ENCODE assay signal across 19 cellular contexts in genomic region chr1:28194326-28195035, GRCh38. TPM values are rescaled to one million over a fixed set of nuclear protein-coding genes. Genes with fewer than 3 reads are reported as not detected.
A peak's percentile ranks its signal among the peaks of the same experiment; 100 is the strongest.
DNase-seq lines count a peak whose midpoint lies in the region; ATAC-seq and TF ChIP-seq lines count a peak whose summit lies in the region.
"Had no signal": no experiment of that assay in that cellular context is flagged by ENCODE, and none has a peak within 500 bp of the region (broad histone marks: within the 10 kb centered on the region; RNA-seq: fewer than 3 reads in every experiment).

No MANE protein-coding gene starts in this region.

- H4K91ac ChIP-seq in neuronal stem cell (ENCODE audit: low read depth, low read length, poor library complexity), result no peak overlapping the region

- peaks cover 2 to 4% of the 10 kb centered on the region in 2 donors for H3K9me3 Mint-ChIP-seq in stimulated activated naive B cell treated with anti-CD40 and anti-IgM and Interleukin-4, amounts not matched to agents 10 μg/mL and 1 μg/mL and 100 μg/mL, for 72 hours
- H3K9me3 Mint-ChIP-seq: HFFc6 had no signal

- H3K4me2 ChIP-seq in neuronal stem cell (ENCODE audit: insufficient read depth, low read length, poor library complexity, severe bottlenecking) (no peak overlapping the region), MM.1S (ENCODE audit: low read depth, low read length) (no peak overlapping the region)

- 53 to 80% methylated on average over 5 to 6 of the region's 8 CpGs for WGBS in esophagus squamous epithelium, 2 donors
- no CpG with 5 or more reads among the region's 8 CpGs for WGBS in neuronal stem cell (ENCODE audit: extremely low coverage in 2 of 2, insufficient read length in 2 of 2, insufficient replicate concordance in 1 of 2), 2 donors

- H3K18ac ChIP-seq in neuronal stem cell (ENCODE audit: low read length), result no peak overlapping the region

- H3K79me2 ChIP-seq in MM.1S (ENCODE audit: low read length), result no peaks in the 10 kb centered on the region

- no peaks in the 10 kb centered on the region for H3K79me1 ChIP-seq in neuronal stem cell (ENCODE audit: low read depth, low read length)

- no peaks in the 10 kb centered on the region for H3K9me2 ChIP-seq in MM.1S (replicated peaks; ENCODE audit: insufficient read depth, low read length)

- H3K27ac Mint-ChIP-seq in stimulated activated naive B cell treated with anti-CD40 and anti-IgM and Interleukin-4, amounts not matched to agents 10 μg/mL and 1 μg/mL and 100 μg/mL, for 72 hours, result no peak overlapping the region
- H3K27ac Mint-ChIP-seq: HFFc6 had no signal

- H3K4ac ChIP-seq in neuronal stem cell (ENCODE audit: low read length), result no peak overlapping the region

- H2BK5ac ChIP-seq in neuronal stem cell (ENCODE audit: low read length), result no peak overlapping the region

- intact Hi-C loops in esophagus squamous epithelium (cut with DNase I), result loop anchor here (5.0 kb wide), 1 partner anchor 102 kb away; no protein-coding TSS in a partner anchor

- no peak overlapping the region for H3K4me3 ChIP-seq in NT2/D1 (ENCODE audit: insufficient read length, low read depth)
- H3K4me3 ChIP-seq in esophagus squamous epithelium, result no peak overlapping the region
- H3K4me3 ChIP-seq in neuronal stem cell (ENCODE audit: low read length in 2 of 2), result no peak overlapping the region
- no peak overlapping the region for H3K4me3 ChIP-seq in MM.1S (ENCODE audit: low read length)
- H3K4me3 ChIP-seq: K562 had no signal

- no peaks in the 10 kb centered on the region for H3K27me3 Mint-ChIP-seq in stimulated activated naive B cell treated with anti-CD40 and anti-IgM and Interleukin-4, amounts not matched to agents 10 μg/mL and 1 μg/mL and 100 μg/mL, for 72 hours

- H3K27me3 ChIP-seq in NT2/D1 (ENCODE audit: insufficient read depth, insufficient read length), result no peaks in the 10 kb centered on the region
- no peaks in the 10 kb centered on the region for H3K27me3 ChIP-seq in esophagus squamous epithelium
- no peaks in the 10 kb centered on the region for H3K27me3 ChIP-seq in neuronal stem cell (ENCODE audit: control insufficient read depth in 3 of 3, insufficient read depth in 3 of 3, low read depth in 1 of 3, low read length in 3 of 3)
- no peaks in the 10 kb centered on the region for H3K27me3 ChIP-seq in MM.1S (replicated peaks; ENCODE audit: insufficient read depth, low read length)

- H4K20me1 ChIP-seq in MM.1S (ENCODE audit: insufficient read depth, low read length), result no peaks in the 10 kb centered on the region

- H3F3A ChIP-seq in MM.1S (ENCODE audit: insufficient read depth, low read length), result no peaks in the 10 kb centered on the region

- H3K4me1 Mint-ChIP-seq in stimulated activated naive B cell treated with anti-CD40 and anti-IgM and Interleukin-4, amounts not matched to agents 10 μg/mL and 1 μg/mL and 100 μg/mL, for 72 hours, result peaks cover 16 to 25% of the 10 kb centered on the region in 2 donors

- TF ChIP-seq CTCF in esophagus squamous epithelium (IDR thresholded peaks at IDR 0.05) (no peak), MM.1S (IDR thresholded peaks at IDR 0.05; ENCODE audit: low read length) (no peak)

- no peak overlapping the region for H3K14ac ChIP-seq in neuronal stem cell (ENCODE audit: low read length)

- DNase-seq in NCI-H82 (lab: John Stamatoyannopoulos, UW) (peak; percentile 17), NCI-H82 treated with DMSO at 0.1 percent for 48 hours (lab: John Stamatoyannopoulos, UW; ENCODE audit: unreplicated experiment) (no peak), NT2/D1 (ENCODE audit: low read depth, low spot score) (no peak), esophagus squamous epithelium (lab: John Stamatoyannopoulos, UW) (no peak), neuronal stem cell (ENCODE audit: low spot score) (no peak), MM.1S (no peak), globus pallidus (ENCODE audit: low spot score) (no peak)
- no peak for DNase-seq in stimulated activated naive B cell treated with anti-CD40 and anti-IgM and Interleukin-4, amounts not matched to agents 10 μg/mL and 1 μg/mL and 100 μg/mL, for 72 hours
- DNase-seq: C1 segment of cervical spinal cord, DMS 273 treated with DMSO at 0.1 percent for 48 hours, GOT3, HFFc6, NCI-H1092, NCI-H1694, NCI-H345, NCI-H69, RPMI8226 had no signal

- no peak overlapping the region for H2BK15ac ChIP-seq in neuronal stem cell (ENCODE audit: low read length)

- peaks cover 28% of the 10 kb centered on the region for H3K4me1 ChIP-seq in NT2/D1 (ENCODE audit: insufficient read depth, insufficient read length)
- H3K4me1 ChIP-seq in esophagus squamous epithelium, result peaks cover 22 to 77% (median 23%) of the 10 kb centered on the region in 3 donors
- H3K4me1 ChIP-seq in neuronal stem cell (ENCODE audit: control insufficient read depth in 2 of 2, insufficient read depth in 1 of 2, low read depth in 1 of 2, low read length in 2 of 2), result peaks cover 0 to 14% of the 10 kb centered on the region in 2 donors
- peaks cover 13% of the 10 kb centered on the region for H3K4me1 ChIP-seq in MM.1S (ENCODE audit: low read length)

- H3K9ac ChIP-seq in NT2/D1 (ENCODE audit: insufficient read length, low read depth) (peak overlapping the region; percentile 37), neuronal stem cell (ENCODE audit: low read depth, low read length, poor library complexity) (no peak overlapping the region), MM.1S (ENCODE audit: low read length) (no peak overlapping the region)

- H4K8ac ChIP-seq in neuronal stem cell (ENCODE audit: low read depth, low read length), result no peak overlapping the region

- H3K36me3 Mint-ChIP-seq in stimulated activated naive B cell treated with anti-CD40 and anti-IgM and Interleukin-4, amounts not matched to agents 10 μg/mL and 1 μg/mL and 100 μg/mL, for 72 hours, result peaks cover 31 to 33% of the 10 kb centered on the region in 2 donors

- H3K27ac ChIP-seq in esophagus squamous epithelium (peak overlapping the region; percentile 51 to 73 (median 66)), neuronal stem cell (replicated peaks; ENCODE audit: low read length) (no peak overlapping the region), MM.1S (ENCODE audit: low read length) (no peak overlapping the region)
- H3K27ac ChIP-seq: 22Rv1 had no signal

- no peaks in the 10 kb centered on the region for H3K9me3 ChIP-seq in NT2/D1 (ENCODE audit: insufficient read depth, low read length)
- H3K9me3 ChIP-seq in esophagus squamous epithelium, result no peaks in the 10 kb centered on the region
- no peaks in the 10 kb centered on the region for H3K9me3 ChIP-seq in neuronal stem cell (replicated peaks in 1 of 2; ENCODE audit: control insufficient read depth in 2 of 2, insufficient read depth in 1 of 2, low read depth in 1 of 2, low read length in 2 of 2)
- no peaks in the 10 kb centered on the region for H3K9me3 ChIP-seq in MM.1S (replicated peaks; ENCODE audit: insufficient read depth, low read length)

- H2AFZ ChIP-seq in neuronal stem cell (ENCODE audit: low read length) (no peak overlapping the region), MM.1S (ENCODE audit: low read length) (no peak overlapping the region)

- H3K23ac ChIP-seq in neuronal stem cell (ENCODE audit: low read depth, low read length, poor library complexity), result no peak overlapping the region

- no peak overlapping the region for H2AK5ac ChIP-seq in neuronal stem cell (ENCODE audit: low read depth, low read length)

- no peak for ATAC-seq in stimulated activated naive B cell treated with anti-CD40 and anti-IgM and Interleukin-4, amounts not matched to agents 10 μg/mL and 1 μg/mL and 100 μg/mL, for 72 hours (replicated peaks)
- ATAC-seq: K562 had no signal

- no peak for TF ChIP-seq POLR2A in esophagus squamous epithelium (IDR thresholded peaks at IDR 0.05)

- H2BK12ac ChIP-seq in neuronal stem cell (ENCODE audit: low read length), result peak overlapping the region; percentile 42

- H2BK120ac ChIP-seq in neuronal stem cell (ENCODE audit: low read depth, low read length), result no peak overlapping the region

- H3K36me3 ChIP-seq in NT2/D1 (ENCODE audit: insufficient read depth, insufficient read length, low read length) (peaks cover 25% of the 10 kb centered on the region), esophagus squamous epithelium (peaks cover 2 to 21% (median 8%) of the 10 kb centered on the region in 3 donors), neuronal stem cell (replicated peaks in 1 of 2; ENCODE audit: control insufficient read depth in 2 of 2, insufficient read depth in 2 of 2, low read length in 2 of 2) (peaks cover 5 to 10% of the 10 kb centered on the region in 2 donors), MM.1S (replicated peaks; ENCODE audit: insufficient read depth, low read length) (0 out of 2 replicates have a peak, but pooled peaks cover 4% of the 10 kb centered on the region)

- H3K4me3 Mint-ChIP-seq in stimulated activated naive B cell treated with anti-CD40 and anti-IgM and Interleukin-4, amounts not matched to agents 10 μg/mL and 1 μg/mL and 100 μg/mL, for 72 hours, result no peak overlapping the region
- H3K4me3 Mint-ChIP-seq: HFFc6 had no signal

RNA-seq across cellular contexts. Expression of gene PTAFR, which starts 18.0 kb away (rescaled TPM):
- total RNA-seq in esophagus squamous epithelium, result 10 to 100 TPM in 1 of 4 donors, 1 to 10 TPM in 3; 2.7 to 12.8 (median 8.9) TPM
- 0.04 TPM for polyA plus RNA-seq in neuronal stem cell (2013, experiment 1 of 2)
- 0.03 TPM for polyA plus RNA-seq in neuronal stem cell (2013, experiment 2 of 2)

RNA-seq across cellular contexts. Expression of gene DNAJC8, which starts 38.3 kb away (rescaled TPM):
- 10 to 100 TPM; 27.4 to 55.1 (median 48.9) TPM for total RNA-seq in esophagus squamous epithelium
- polyA plus RNA-seq in neuronal stem cell (2013, experiment 1 of 2), result 158 TPM
- 155 TPM for polyA plus RNA-seq in neuronal stem cell (2013, experiment 2 of 2)

RNA-seq across cellular contexts. Expression of gene ATP5IF1, which starts 41.4 kb away (rescaled TPM):
- 100 to 1,000 TPM; 142 to 284 (median 180) TPM for total RNA-seq in esophagus squamous epithelium
- polyA plus RNA-seq in neuronal stem cell (2013, experiment 1 of 2), result 448 TPM
- polyA plus RNA-seq in neuronal stem cell (2013, experiment 2 of 2), result 456 TPM

Comparison
In these comparisons a context has a peak if more than half of its experiments do, and no peak if none do; other contexts are left out.
1. H3K27ac ChIP-seq: peak in esophagus squamous epithelium (4 of 4); none in neuronal stem cell (single experiment) and MM.1S (single experiment).